Comparison of ENCODE assay signal across 8 cellular contexts in the genomic region with DNA sequence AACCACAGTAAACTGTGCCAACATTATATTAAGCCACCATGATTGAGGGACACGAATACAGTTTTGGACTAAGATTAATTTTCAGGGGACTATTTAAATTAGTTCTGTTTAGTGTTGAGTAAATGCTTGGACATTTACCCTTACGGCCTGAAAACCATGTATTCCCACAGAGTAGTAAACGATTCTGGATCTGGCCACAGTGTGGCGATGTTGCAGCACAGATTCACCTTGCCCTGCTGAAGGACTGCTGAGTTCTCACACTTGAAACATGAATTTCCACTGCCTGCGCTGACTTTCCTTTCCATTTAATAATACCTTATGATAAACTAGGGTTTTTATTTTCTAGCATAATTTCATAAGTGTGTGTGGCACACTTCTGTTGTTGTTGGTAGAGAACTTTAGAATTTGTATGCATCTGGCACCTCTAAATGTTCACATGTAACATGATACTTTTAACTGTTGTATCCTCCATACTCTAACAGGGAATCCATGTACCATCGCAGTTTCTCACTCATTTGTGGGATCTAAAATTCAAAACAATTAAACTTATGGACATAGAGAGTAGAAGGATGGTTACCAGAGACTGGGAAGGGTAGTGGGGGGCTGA. TPM values are rescaled to one million over a fixed set of nuclear protein-coding genes. Genes with fewer than 3 reads are reported as not detected.
DNase-seq lines count a peak whose midpoint lies in the region; ATAC-seq and FAIRE-seq lines count a peak whose summit lies in the region.

No MANE protein-coding gene starts in this region.

- peak; percentile 59 for DNase-seq in EL
- DNase-seq in HK-2 (ENCODE audit: unreplicated experiment) = peak; percentile 53
- peak; percentile 94 for DNase-seq in OCI-M1 (lab: John Stamatoyannopoulos, UW)
- peak in 1 of 2 donors; percentile 42 for DNase-seq in frontal cortex (ENCODE audit: low spot score in 2 of 2)
- DNase-seq in trophoblast cell = peak; percentile 48 to 83
- DNase-seq in 8988T = no peak

- H2BK12ac ChIP-seq in trophoblast cell (ENCODE audit: low read length) = no peak overlapping the region

- H3K23ac ChIP-seq in trophoblast cell (ENCODE audit: low read length) = no peak overlapping the region

- H2BK120ac ChIP-seq in trophoblast cell (ENCODE audit: insufficient read depth, low read length, poor library complexity) = no peak overlapping the region

- no peaks in the 10 kb centered on the region for H3K27me3 Mint-ChIP-seq in activated T-helper 17 cell treated with anti-CD3 and anti-CD28 coated beads, Interleukin-2, amount 50 U/mL, for 72 hours

- H4K91ac ChIP-seq in trophoblast cell (ENCODE audit: low read depth, low read length) = no peak overlapping the region

- no peak overlapping the region for H3K27ac Mint-ChIP-seq in activated T-helper 17 cell treated with anti-CD3 and anti-CD28 coated beads, Interleukin-2, amount 50 U/mL, for 72 hours

- no peaks in the 10 kb centered on the region for H3K79me2 ChIP-seq in trophoblast cell (ENCODE audit: control insufficient read depth, insufficient read depth, low read length, poor library complexity)

- no peak overlapping the region for H2AFZ ChIP-seq in trophoblast cell (ENCODE audit: insufficient read depth, low read length, poor library complexity)

- no peak overlapping the region for H3K4me3 Mint-ChIP-seq in activated T-helper 17 cell treated with anti-CD3 and anti-CD28 coated beads, Interleukin-2, amount 50 U/mL, for 72 hours

- no peaks in the 10 kb centered on the region for H3K36me3 Mint-ChIP-seq in activated T-helper 17 cell treated with anti-CD3 and anti-CD28 coated beads, Interleukin-2, amount 50 U/mL, for 72 hours (ENCODE audit: low read depth)

- no peaks in the 10 kb centered on the region for H3K27me3 ChIP-seq in trophoblast cell (ENCODE audit: insufficient read depth, low read length)

- H3K4me2 ChIP-seq in trophoblast cell (ENCODE audit: low read length) = no peak overlapping the region

- H4K12ac ChIP-seq in trophoblast cell (ENCODE audit: low read depth, low read length) = no peak overlapping the region

- H3K9me3 Mint-ChIP-seq in activated T-helper 17 cell treated with anti-CD3 and anti-CD28 coated beads, Interleukin-2, amount 50 U/mL, for 72 hours = no peaks in the 10 kb centered on the region

- H3K9ac ChIP-seq in trophoblast cell (ENCODE audit: low read length) = no peak overlapping the region

- ATAC-seq in GM21390 (IDR thresholded peaks at IDR 0.05; ENCODE audit: unreplicated experiment) = peak; percentile 97
- ATAC-seq in activated T-helper 17 cell treated with anti-CD3 and anti-CD28 coated beads, Interleukin-2, amount 50 U/mL, for 72 hours (replicated peaks) = peak; percentile 66

- no peak overlapping the region for H4K8ac ChIP-seq in trophoblast cell (ENCODE audit: low read depth, low read length)

- H3K4me3 ChIP-seq in trophoblast cell (ENCODE audit: low read depth, low read length) = no peak overlapping the region

- FAIRE-seq in frontal cortex (lab: Jason Lieb, UNC) = peak; percentile 89

- H3K4me1 Mint-ChIP-seq in activated T-helper 17 cell treated with anti-CD3 and anti-CD28 coated beads, Interleukin-2, amount 50 U/mL, for 72 hours = no peaks in the 10 kb centered on the region

- no peaks in the 10 kb centered on the region for H3K79me1 ChIP-seq in trophoblast cell (ENCODE audit: low read length)

- no CpG with 5 or more reads among the region's 6 CpGs for WGBS in trophoblast cell (ENCODE audit: extremely low coverage, insufficient coverage, insufficient read length)

- H2AK5ac ChIP-seq in trophoblast cell (ENCODE audit: low read length) = no peak overlapping the region

- no peaks in the 10 kb centered on the region for H3K9me3 ChIP-seq in trophoblast cell (ENCODE audit: insufficient read depth, low read depth, low read length)

- H3K36me3 ChIP-seq in trophoblast cell (ENCODE audit: control insufficient read depth in 1 of 2, insufficient read depth in 2 of 2, low read length in 2 of 2) = no peaks in the 10 kb centered on the region

- H3K18ac ChIP-seq in trophoblast cell (ENCODE audit: low read length) = no peak overlapping the region

- no peak overlapping the region for H2BK5ac ChIP-seq in trophoblast cell (ENCODE audit: low read depth, low read length, poor library complexity)

- no peak overlapping the region for H3K27ac ChIP-seq in trophoblast cell (ENCODE audit: low read depth, low read length)

- no peak overlapping the region for H3K14ac ChIP-seq in trophoblast cell (ENCODE audit: low read length)

- no peak overlapping the region for H3K4ac ChIP-seq in trophoblast cell (ENCODE audit: low read depth, low read length)

- H3K4me1 ChIP-seq in trophoblast cell (ENCODE audit: control insufficient read depth in 1 of 2, insufficient read depth in 2 of 2, low read length in 2 of 2) = no peaks in the 10 kb centered on the region

RNA-seq across cellular contexts. Expression of a gene that starts 53.9 kb away (rescaled TPM):
- total RNA-seq in activated T-helper 17 cell treated with anti-CD3 and anti-CD28 coated beads, Interleukin-2, amount 50 U/mL, for 72 hours = 10 to 100 TPM; 29.6 to 33.3 TPM
- 67.3 TPM for total RNA-seq in frontal cortex
- 16.9 and 17.2 TPM in 2 replicates for polyA plus RNA-seq in trophoblast cell (2013)
